In genomic region chr7:76049295-76049694, GRCh38 we compare ENCODE assay signal across 8 cellular contexts. TPM values are rescaled to one million over a fixed set of nuclear protein-coding genes. Genes with fewer than 3 reads are reported as not detected.
DNase-seq lines count a peak whose midpoint lies in the region; ATAC-seq and TF ChIP-seq lines count a peak whose summit lies in the region.

No MANE protein-coding gene starts in this region.

- WGBS in gastroesophageal sphincter (ENCODE audit: low coverage in 1 of 2), 2 donors: 83 to 86% methylated on average over 3 to 4 of the region's 6 CpGs
- WGBS in spleen, 5 donors: 90 to 95% (median 92%) methylated on average over 6 of the region's 6 CpGs
- WGBS in adrenal gland, 4 donors: 89 to 93% (median 92%) methylated on average over 6 of the region's 6 CpGs

- H3K9ac ChIP-seq in SU-DHL-6 (ENCODE audit: low read length): peak overlapping the region; percentile 97

- H3K9me2 ChIP-seq in SU-DHL-6 (replicated peaks; ENCODE audit: insufficient read depth, low read length): no peaks in the 10 kb centered on the region

- no peak for TF ChIP-seq EP300 in gastroesophageal sphincter (IDR thresholded peaks at IDR 0.05)

- H3K79me2 ChIP-seq in SU-DHL-6 (ENCODE audit: insufficient read depth, low read length): peaks cover 97% of the 10 kb centered on the region

- no peak for TF ChIP-seq POLR2A in gastroesophageal sphincter (IDR thresholded peaks at IDR 0.05)
- TF ChIP-seq POLR2A in spleen (IDR thresholded peaks at IDR 0.05): no peak
- TF ChIP-seq POLR2A in adrenal gland (IDR thresholded peaks at IDR 0.05): no peak
- TF ChIP-seq POLR2A in GM18505 (IDR thresholded peaks at IDR 0.05; ENCODE audit: borderline replicate concordance, extremely low read depth, insufficient read depth, insufficient read length): no peak

- H3K4me1 ChIP-seq in gastroesophageal sphincter: peaks cover 0 to 82% (median 14%) of the 10 kb centered on the region in 3 donors
- peaks cover 14 to 83% (median 55%) of the 10 kb centered on the region in 6 donors for H3K4me1 ChIP-seq in spleen
- peaks cover 18 to 41% of the 10 kb centered on the region in 2 donors for H3K4me1 ChIP-seq in adrenal gland (replicated peaks in 1 of 2)

- no peaks in the 10 kb centered on the region for H3K27me3 ChIP-seq in SU-DHL-6 (ENCODE audit: low read length)
- no peaks in the 10 kb centered on the region for H3K27me3 ChIP-seq in gastroesophageal sphincter
- no peaks in the 10 kb centered on the region for H3K27me3 ChIP-seq in spleen (replicated peaks in 1 of 7)
- no peaks in the 10 kb centered on the region for H3K27me3 ChIP-seq in adrenal gland

- intact Hi-C loops in spleen (cut with DNase I; ENCODE audit: low total_unique reads): no loop called here
- intact Hi-C loops in adrenal gland (cut with DNase I): no loop called here

- H3K4me3 ChIP-seq in SU-DHL-6 (ENCODE audit: insufficient read depth, low read length, poor library complexity, severe bottlenecking) (peak overlapping the region; percentile 92), gastroesophageal sphincter (peak overlapping the region in 1 of 2 donors; percentile 95), spleen (peak overlapping the region in 5 of 8 donors; percentile 87 to 99 (median 95)), adrenal gland (peak overlapping the region in 1 of 4 donors; percentile 91)

- no peaks in the 10 kb centered on the region for H3F3A ChIP-seq in SU-DHL-6 (ENCODE audit: insufficient read depth)

- ATAC-seq in gastroesophageal sphincter (no peak), HG03139 (IDR thresholded peaks at IDR 0.05; ENCODE audit: unreplicated experiment) (no peak), GM18505 (IDR thresholded peaks at IDR 0.05; ENCODE audit: unreplicated experiment) (no peak)

- H3K27ac ChIP-seq in SU-DHL-6 (ENCODE audit: low read depth, low read length): no peak overlapping the region
- H3K27ac ChIP-seq in gastroesophageal sphincter: peak overlapping the region in 3 of 4 donors; percentile 96 to 97 (median 97)
- H3K27ac ChIP-seq in spleen: peak overlapping the region in 4 of 8 donors; percentile 86 to 97 (median 96)
- H3K27ac ChIP-seq in adrenal gland: peak overlapping the region in 1 of 5 donors; percentile 9

- TF ChIP-seq CTCF in SU-DHL-6 (IDR thresholded peaks at IDR 0.05; ENCODE audit: insufficient read depth, low read length, poor library complexity, severe bottlenecking) (no peak), gastroesophageal sphincter (IDR thresholded peaks at IDR 0.05) (no peak), spleen (IDR thresholded peaks at IDR 0.05 in 8 of 11, conservative IDR thresholded peaks at IDR 0.05 in 3 of 11) (no peak), adrenal gland (IDR thresholded peaks at IDR 0.05) (no peak)

- H3K36me3 ChIP-seq in SU-DHL-6 (ENCODE audit: low read length) (no peaks in the 10 kb centered on the region), gastroesophageal sphincter (peaks cover 0 to 34% of the 10 kb centered on the region in 2 donors), spleen (peaks cover 0 to 55% (median 7%) of the 10 kb centered on the region in 6 donors), adrenal gland (replicated peaks in 1 of 2) (no peaks in the 10 kb centered on the region)

- no peak overlapping the region for H2AFZ ChIP-seq in SU-DHL-6 (ENCODE audit: low read depth, low read length, severe bottlenecking)

- H3K4me2 ChIP-seq in SU-DHL-6 (ENCODE audit: low read depth, low read length, poor library complexity, severe bottlenecking): peak overlapping the region; percentile 69

- peaks cover 6% of the 10 kb centered on the region; the same call in 1 of the 2 replicates for H4K20me1 ChIP-seq in SU-DHL-6 (ENCODE audit: low read depth, low read length)

- peak; percentile 3 for DNase-seq in NCI-H524 treated with DMSO at 0.1 percent for 48 hours (lab: John Stamatoyannopoulos, UW)
- no peak for DNase-seq in NCI-H524 (lab: John Stamatoyannopoulos, UW)
- DNase-seq in spleen: no peak
- no peak for DNase-seq in adrenal gland

- H3K9me3 ChIP-seq in SU-DHL-6 (ENCODE audit: insufficient read depth, low read length) (no peaks in the 10 kb centered on the region), gastroesophageal sphincter (no peaks in the 10 kb centered on the region), spleen (no peaks in the 10 kb centered on the region), adrenal gland (replicated peaks in 1 of 3) (no peaks in the 10 kb centered on the region)

RNA-seq across cellular contexts. Expression of gene MDH2, which starts 1.4 kb away (rescaled TPM):
- total RNA-seq in gastroesophageal sphincter: 100 to 1,000 TPM in 1 of 4 donors, 10 to 100 TPM in 3; 62.7 to 120 (median 71.0) TPM
- total RNA-seq in spleen: 100 to 1,000 TPM in 3 of 7 donors, 10 to 100 TPM in 4; 62.2 to 129 (median 97.7) TPM
- polyA plus RNA-seq in spleen: 10 to 100 TPM; 45.5 to 74.1 (median 71.4) TPM
- 100 to 1,000 TPM; 153 to 359 (median 226) TPM for total RNA-seq in adrenal gland
- 100 to 1,000 TPM in 1 of 3 donors, 10 to 100 TPM in 2; 42.5 to 284 (median 60.3) TPM for polyA plus RNA-seq in adrenal gland

RNA-seq across cellular contexts. Expression of gene STYXL1, which starts 1.5 kb away (rescaled TPM):
- total RNA-seq in gastroesophageal sphincter: 10 to 100 TPM in 2 of 4 donors, 1 to 10 TPM in 2; 8.7 to 18.1 (median 12.5) TPM
- 10 to 100 TPM; 18.3 to 48.8 (median 28.4) TPM for total RNA-seq in spleen
- polyA plus RNA-seq in spleen: 10 to 100 TPM; 36.3 to 60.4 (median 45.0) TPM
- 10 to 100 TPM; 20.9 to 70.7 (median 41.9) TPM for total RNA-seq in adrenal gland
- 10 to 100 TPM; 54.1 to 82.0 (median 64.2) TPM for polyA plus RNA-seq in adrenal gland

RNA-seq across cellular contexts. Expression of gene TMEM120A, which starts 54.9 kb away (rescaled TPM):
- total RNA-seq in gastroesophageal sphincter: 10 to 100 TPM in 3 of 4 donors, 1 to 10 TPM in 1; 6.2 to 32.4 (median 29.0) TPM
- total RNA-seq in spleen: 10 to 100 TPM; 24.9 to 57.9 (median 41.4) TPM
- polyA plus RNA-seq in spleen: 10 to 100 TPM; 30.1 to 66.2 (median 56.6) TPM
- 100 to 1,000 TPM in 4 of 8 donors, 10 to 100 TPM in 4; 51.4 to 277 (median 113) TPM for total RNA-seq in adrenal gland
- 100 to 1,000 TPM; 197 to 260 (median 227) TPM for polyA plus RNA-seq in adrenal gland
